Comparison of ENCODE assay signal across 1 cellular context in the genomic region with DNA sequence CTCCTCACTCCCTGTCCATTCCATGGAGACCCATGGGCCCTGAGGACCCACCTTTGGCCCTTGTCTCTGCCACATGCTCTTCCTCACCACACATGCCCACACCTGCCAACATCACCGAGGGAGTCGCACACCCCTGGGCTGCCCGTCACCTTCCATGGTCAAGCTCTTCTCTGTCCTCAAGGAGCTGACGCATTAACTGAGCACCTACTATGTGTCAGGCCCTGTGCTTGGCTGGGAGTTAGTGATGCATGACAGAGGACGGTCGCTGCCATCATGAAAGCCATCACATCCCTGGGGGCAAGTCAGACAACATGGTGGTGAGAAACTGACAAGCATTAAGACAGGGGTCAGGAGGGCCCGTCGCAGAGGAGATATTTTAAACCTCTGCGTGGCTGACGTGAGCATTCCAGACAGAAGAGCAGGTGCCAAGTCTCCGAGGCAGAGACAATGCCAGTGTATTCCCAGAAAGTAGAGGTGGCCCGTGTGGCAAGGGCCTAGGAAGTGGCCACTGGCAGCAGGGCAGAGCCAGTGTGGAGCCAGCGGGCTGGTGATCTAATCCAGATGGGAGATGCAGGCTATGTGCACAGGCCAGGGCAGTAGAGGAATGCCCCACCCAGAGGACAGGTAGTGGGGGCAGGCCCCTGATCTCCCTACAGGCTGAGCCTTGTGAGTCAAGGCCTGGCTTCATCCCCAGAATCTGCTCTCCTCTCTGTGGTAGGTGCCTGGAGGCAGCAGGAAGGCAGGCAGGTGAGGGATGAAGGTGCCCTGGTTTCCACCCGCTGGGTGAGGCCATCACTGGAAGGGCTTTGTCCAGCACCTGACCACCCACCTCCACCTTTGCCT.
TF ChIP-seq lines count a peak whose summit lies in the region.

No MANE protein-coding gene starts in this region.

TF ChIP-seq in GM12878, 131 proteins besides CTCF, POLR2A, EP300 and RAD21:
- TF ChIP-seq ZSCAN29 (IDR thresholded peaks at IDR 0.05) = no peak
- TF ChIP-seq PAX5 (IDR thresholded peaks at IDR 0.05; ENCODE audit: borderline replicate concordance, low read depth, low read length) = peak; percentile 74; the same call in 1 of the 2 replicates
- TF ChIP-seq, protein P1, sequence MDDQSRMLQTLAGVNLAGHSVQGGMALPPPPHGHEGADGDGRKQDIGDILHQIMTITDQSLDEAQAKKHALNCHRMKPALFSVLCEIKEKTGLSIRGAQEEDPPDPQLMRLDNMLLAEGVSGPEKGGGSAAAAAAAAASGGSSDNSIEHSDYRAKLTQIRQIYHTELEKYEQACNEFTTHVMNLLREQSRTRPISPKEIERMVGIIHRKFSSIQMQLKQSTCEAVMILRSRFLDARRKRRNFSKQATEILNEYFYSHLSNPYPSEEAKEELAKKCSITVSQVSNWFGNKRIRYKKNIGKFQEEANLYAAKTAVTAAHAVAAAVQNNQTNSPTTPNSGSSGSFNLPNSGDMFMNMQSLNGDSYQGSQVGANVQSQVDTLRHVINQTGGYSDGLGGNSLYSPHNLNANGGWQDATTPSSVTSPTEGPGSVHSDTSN (IDR thresholded peaks at IDR 0.05; ENCODE audit: insufficient replicate concordance, low read depth, low read length) = no peak
